In the genomic region with DNA sequence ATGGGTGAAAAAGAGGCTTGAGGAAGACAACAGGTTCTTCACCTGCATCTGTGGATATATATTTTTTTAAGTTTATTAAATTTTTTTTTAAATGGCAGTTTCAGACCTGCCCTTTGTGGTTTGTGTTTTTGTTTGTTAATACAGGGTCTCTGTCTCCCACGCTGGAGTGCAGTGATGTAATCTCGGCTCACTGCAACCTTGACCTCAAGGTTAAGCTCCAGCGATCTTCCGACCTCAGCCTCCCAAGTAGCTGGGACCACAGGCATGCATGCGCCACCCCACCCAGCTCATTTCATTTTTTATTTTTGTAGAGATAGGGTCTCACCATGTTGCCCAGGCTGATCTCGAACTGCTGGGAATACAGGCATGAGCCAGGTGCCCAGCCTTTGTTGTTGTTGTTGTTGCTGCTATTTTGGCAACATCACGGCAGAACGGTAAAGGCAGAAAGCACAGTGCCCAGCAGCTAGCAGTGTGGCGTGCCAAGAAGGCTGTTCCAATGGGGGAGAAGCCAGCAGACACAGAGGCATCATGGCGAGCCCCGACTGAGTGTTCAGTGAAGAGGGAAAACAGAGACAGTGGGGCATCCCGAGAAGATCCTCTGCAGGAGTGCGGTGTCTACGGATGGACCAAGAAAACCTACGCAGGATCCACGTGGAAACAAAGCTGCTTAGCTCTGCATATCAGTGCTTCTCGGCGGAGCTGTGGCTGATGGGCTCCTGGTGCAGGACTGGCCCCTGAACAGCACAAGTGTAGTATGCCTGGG, we compare ENCODE assay signal across 1 cellular context.
TF ChIP-seq lines count a peak whose summit lies in the region.

No MANE protein-coding gene starts in this region.

TF ChIP-seq in GM12878, 131 proteins besides CTCF, POLR2A, EP300 and RAD21:
- TF ChIP-seq MYB (IDR thresholded peaks at IDR 0.05; ENCODE audit: borderline replicate concordance, low read depth, low read length) (no peak), SREBF2 (IDR thresholded peaks at IDR 0.05; ENCODE audit: low read length) (no peak), EED (IDR thresholded peaks at IDR 0.05; ENCODE audit: low read depth) (no peak), SUPT20H (IDR thresholded peaks at IDR 0.05; ENCODE audit: borderline replicate concordance, control insufficient read depth, low read depth, low read length) (no peak), NR2F1 (conservative IDR thresholded peaks at IDR 0.05) (0 out of 2 replicates have a peak, but pooled peaks have one; percentile 17)
